Comparison of ENCODE assay signal across 16 cellular contexts in genomic region chr3:110293660-110294059, GRCh38.
"Had no signal": no experiment of that assay in that cellular context is flagged by ENCODE, and none has a peak within 500 bp of the region (broad histone marks: within the 10 kb centered on the region; RNA-seq: fewer than 3 reads in every experiment).

No MANE protein-coding gene starts in this region.

- ATAC-seq: esophagus mucosa; left colon; naive thymus-derived CD4-positive, alpha-beta T cell; right cardiac atrium; stimulated activated memory B cell treated with anti-CD40 and anti-IgM and Interleukin-4, amounts not matched to agents 10 μg/mL and 1 μg/mL and 100 μg/mL, for 72 hours had no signal

- H3K27me3 ChIP-seq: brain microvascular endothelial cell, neutrophil had no signal

- H3K4me3 ChIP-seq: lung had no signal

- DNase-seq: activated CD4-positive, alpha-beta T cell treated with anti-CD3 and anti-CD28 coated beads for 48 hours; activated naive CD4-positive, alpha-beta T cell; amygdala; brain microvascular endothelial cell; dermis blood vessel endothelial cell; left colon; naive thymus-derived CD4-positive, alpha-beta T cell; right cardiac atrium; small intestine; substantia nigra; T-helper 9 cell; trophoblast cell had no signal

- H3K27me3 Mint-ChIP-seq: stimulated activated memory B cell treated with anti-CD40 and anti-IgM and Interleukin-4, amounts not matched to agents 10 μg/mL and 1 μg/mL and 100 μg/mL, for 72 hours had no signal

- H3K36me3 Mint-ChIP-seq: stimulated activated memory B cell treated with anti-CD40 and anti-IgM and Interleukin-4, amounts not matched to agents 10 μg/mL and 1 μg/mL and 100 μg/mL, for 72 hours had no signal

- H3K36me3 ChIP-seq: brain microvascular endothelial cell, neutrophil had no signal

- FAIRE-seq: small intestine had no signal

- H3K4me3 Mint-ChIP-seq: naive thymus-derived CD4-positive, alpha-beta T cell; stimulated activated memory B cell treated with anti-CD40 and anti-IgM and Interleukin-4, amounts not matched to agents 10 μg/mL and 1 μg/mL and 100 μg/mL, for 72 hours had no signal

- H3K27ac Mint-ChIP-seq: naive thymus-derived CD4-positive, alpha-beta T cell; stimulated activated memory B cell treated with anti-CD40 and anti-IgM and Interleukin-4, amounts not matched to agents 10 μg/mL and 1 μg/mL and 100 μg/mL, for 72 hours had no signal

- H3K4me1 Mint-ChIP-seq: naive thymus-derived CD4-positive, alpha-beta T cell; stimulated activated memory B cell treated with anti-CD40 and anti-IgM and Interleukin-4, amounts not matched to agents 10 μg/mL and 1 μg/mL and 100 μg/mL, for 72 hours had no signal
